Comparison of ENCODE assay signal across 11 cellular contexts in genomic region chr14:91116913-91117588, GRCh38. TPM values are rescaled to one million over a fixed set of nuclear protein-coding genes. Genes with fewer than 3 reads are reported as not detected.
DNase-seq lines count a peak whose midpoint lies in the region; ATAC-seq and TF ChIP-seq lines count a peak whose summit lies in the region.
"Had no signal": no experiment of that assay in that cellular context is flagged by ENCODE, and none has a peak within 500 bp of the region (broad histone marks: within the 10 kb centered on the region; RNA-seq: fewer than 3 reads in every experiment).

No MANE protein-coding gene starts in this region.

- H3K27ac ChIP-seq in skin epidermis (peak overlapping the region in 20 of 21 experiments; percentile 5 to 99 (median 94)), coronary artery (no peak overlapping the region)
- H3K27ac ChIP-seq: C4-2B had no signal

- peak overlapping the region in 6 of 7 donors; percentile 90 to 99 (median 98) for H3K27ac Mint-ChIP-seq in CD14-positive monocyte
- H3K27ac Mint-ChIP-seq in T-helper 2 cell treated with Interferon-gamma antibody and Interleukin-4, amounts not matched to agents 5 μg/mL and 100 μg/mL, for 36 hours = peak overlapping the region; percentile 97
- H3K27ac Mint-ChIP-seq in central memory CD8-positive, alpha-beta T cell (ENCODE audit: low read depth) = peak overlapping the region; percentile 92
- H3K27ac Mint-ChIP-seq: HFFc6 had no signal

- H3K9me3 Mint-ChIP-seq in CD14-positive monocyte = peaks cover 0 to 11% (median 6%) of the 10 kb centered on the region in 7 donors
- peaks cover 9% of the 10 kb centered on the region for H3K9me3 Mint-ChIP-seq in T-helper 2 cell treated with Interferon-gamma antibody and Interleukin-4, amounts not matched to agents 5 μg/mL and 100 μg/mL, for 36 hours
- peaks cover 7% of the 10 kb centered on the region for H3K9me3 Mint-ChIP-seq in central memory CD8-positive, alpha-beta T cell
- H3K9me3 Mint-ChIP-seq: HFFc6 had no signal

- DNase-seq in CD14-positive monocyte (ENCODE audit: low spot score) = no peak
- peak; percentile 29 for DNase-seq in T-helper 2 cell treated with Interferon-gamma antibody and Interleukin-4, amounts not matched to agents 5 μg/mL and 100 μg/mL, for 36 hours (ENCODE audit: low spot score)
- DNase-seq in central memory CD8-positive, alpha-beta T cell (ENCODE audit: low spot score in 2 of 2) = no peak
- no peak for DNase-seq in coronary artery (ENCODE audit: low spot score)
- DNase-seq in GOT3 (lab: John Stamatoyannopoulos, UW) = no peak
- DNase-seq: HFFc6, NCI-H526 treated with DMSO at 0.1 percent for 48 hours had no signal

- no peak overlapping the region for H3K4me3 Mint-ChIP-seq in CD14-positive monocyte
- H3K4me3 Mint-ChIP-seq in T-helper 2 cell treated with Interferon-gamma antibody and Interleukin-4, amounts not matched to agents 5 μg/mL and 100 μg/mL, for 36 hours = peak overlapping the region; percentile 94
- peak overlapping the region; percentile 79 for H3K4me3 Mint-ChIP-seq in central memory CD8-positive, alpha-beta T cell

- intact Hi-C loops in CD14-positive monocyte (cut with micrococcal nuclease) = no loop called here

- TF ChIP-seq CTCF in CD14-positive monocyte (IDR thresholded peaks at IDR 0.05) (no peak), coronary artery (IDR thresholded peaks at IDR 0.05) (no peak)

- H3K4me1 Mint-ChIP-seq in CD14-positive monocyte = peaks cover 68% of the 10 kb centered on the region
- peaks cover 68% of the 10 kb centered on the region for H3K4me1 Mint-ChIP-seq in T-helper 2 cell treated with Interferon-gamma antibody and Interleukin-4, amounts not matched to agents 5 μg/mL and 100 μg/mL, for 36 hours (ENCODE audit: low read depth)
- peaks cover 72% of the 10 kb centered on the region for H3K4me1 Mint-ChIP-seq in central memory CD8-positive, alpha-beta T cell

- ATAC-seq in central memory CD8-positive, alpha-beta T cell (replicated peaks; ENCODE audit: extremely low read depth, poor library complexity, severe bottlenecking) = no peak
- ATAC-seq in HG03469 (IDR thresholded peaks at IDR 0.05; ENCODE audit: unreplicated experiment) = no peak
- no peak for ATAC-seq in GM21619 (IDR thresholded peaks at IDR 0.05; ENCODE audit: unreplicated experiment)

- peaks cover 30 to 43% of the 10 kb centered on the region in 2 donors for H3K36me3 Mint-ChIP-seq in CD14-positive monocyte
- H3K36me3 Mint-ChIP-seq in T-helper 2 cell treated with Interferon-gamma antibody and Interleukin-4, amounts not matched to agents 5 μg/mL and 100 μg/mL, for 36 hours (ENCODE audit: low read depth) = peaks cover 62% of the 10 kb centered on the region
- H3K36me3 Mint-ChIP-seq in central memory CD8-positive, alpha-beta T cell (ENCODE audit: insufficient read depth) = peaks cover 16% of the 10 kb centered on the region

- no peaks in the 10 kb centered on the region for H3K27me3 Mint-ChIP-seq in CD14-positive monocyte (ENCODE audit: low read depth in 3 of 3)
- no peaks in the 10 kb centered on the region for H3K27me3 Mint-ChIP-seq in T-helper 2 cell treated with Interferon-gamma antibody and Interleukin-4, amounts not matched to agents 5 μg/mL and 100 μg/mL, for 36 hours (ENCODE audit: low read depth)
- no peaks in the 10 kb centered on the region for H3K27me3 Mint-ChIP-seq in central memory CD8-positive, alpha-beta T cell

- peak overlapping the region in 1 of 7 experiments; percentile 49 for H3K4me3 ChIP-seq in skin epidermis
- H3K4me3 ChIP-seq in coronary artery = no peak overlapping the region

RNA-seq across cellular contexts. Expression of gene DGLUCY, which starts 3.2 kb away (rescaled TPM):
- 10 to 100 TPM; 54.9 to 66.0 TPM for polyA plus RNA-seq in CD14-positive monocyte

RNA-seq across cellular contexts. Expression of gene RPS6KA5, which starts 56.6 kb away (rescaled TPM):
- polyA plus RNA-seq in CD14-positive monocyte = 10 to 100 TPM in 1 of 2 donors, 1 to 10 TPM in 1; 7.9 to 10.1 TPM

Comparison
In these comparisons a context has a peak if more than half of its experiments do, and no peak if none do; other contexts are left out.
1. H3K4me3 Mint-ChIP-seq: peak in T-helper 2 cell treated with Interferon-gamma antibody and Interleukin-4, amounts not matched to agents 5 μg/mL and 100 μg/mL, for 36 hours (single experiment) and central memory CD8-positive, alpha-beta T cell (single experiment); none in CD14-positive monocyte (0 of 2).
2. H3K27ac ChIP-seq: peak in skin epidermis (20 of 21); none in coronary artery (0 of 2).
3. Peak in every context shown above with its lines, with median percentiles within 50 percentile points of each other: H3K27ac Mint-ChIP-seq.